10 cellular contexts compared by ENCODE assay signal in genomic region chr18:62329676-62330454, GRCh38. TPM values are rescaled to one million over a fixed set of nuclear protein-coding genes. Genes with fewer than 3 reads are reported as not detected.
DNase-seq lines count a peak whose midpoint lies in the region; ATAC-seq, FAIRE-seq and TF ChIP-seq lines count a peak whose summit lies in the region.
"Had no signal": no experiment of that assay in that cellular context is flagged by ENCODE, and none has a peak within 500 bp of the region (broad histone marks: within the 10 kb centered on the region; RNA-seq: fewer than 3 reads in every experiment).

No MANE protein-coding gene starts in this region.

- TF ChIP-seq POLR2A in H1 (IDR thresholded peaks at IDR 0.05; ENCODE audit: control extremely low read depth in 1 of 2, low read depth in 2 of 2, low read length in 2 of 2), result no peak

- POLR2A ChIA-PET in H1 (lab: Charles Lee; ENCODE audit: partially characterized antibody), result interaction anchor here (2.8 kb wide), 1 partner anchor 9 kb away, joined by 13 read pairs; no protein-coding TSS in a partner anchor

- peaks cover 6% of the 10 kb centered on the region; the same call in 1 of the 2 replicates for H3K79me1 ChIP-seq in H1 (ENCODE audit: low read depth, low read length)

- H3K4me1 ChIP-seq in H1 (replicated peaks in 1 of 4; ENCODE audit: control insufficient read depth in 3 of 4, insufficient read depth in 4 of 4, low read length in 3 of 4) (peaks cover 10 to 20% (median 15%) of the 10 kb centered on the region in 4 experiments), rectal smooth muscle tissue (ENCODE audit: control insufficient read depth, insufficient read depth, low read length) (peaks cover 7% of the 10 kb centered on the region), foreskin keratinocyte (peaks cover 5% of the 10 kb centered on the region)

- H2BK20ac ChIP-seq in H1 (ENCODE audit: low read length), result no peak overlapping the region

- no peak overlapping the region; the same call in 1 of the 2 replicates for H2AK5ac ChIP-seq in H1 (ENCODE audit: low read depth, low read length)

- no peak overlapping the region; a peak in 1 of 4 replicates for H3K4me2 ChIP-seq in H1 (ENCODE audit: insufficient read depth in 1 of 2, low read depth in 2 of 2, low read length in 2 of 2)

- no peak overlapping the region for H3K4me3 ChIP-seq in H1 (ENCODE audit: extremely low read depth in 1 of 4, insufficient read depth in 2 of 4, low read depth in 3 of 4, low read length in 4 of 4)
- H3K4me3 ChIP-seq in rectal smooth muscle tissue (ENCODE audit: low read length), result peak overlapping the region; percentile 19
- H3K4me3 ChIP-seq: spleen had no signal

- H3K79me2 ChIP-seq in H1 (ENCODE audit: control insufficient read depth in 1 of 2, insufficient read depth in 2 of 2, low read length in 2 of 2), result peaks cover 0 to 74% of the 10 kb centered on the region in 2 experiments; a peak in 2 of 4 replicates

- H3K18ac ChIP-seq in H1 (ENCODE audit: extremely low read depth, low read length), result peak overlapping the region; percentile 33; the same call in 1 of the 2 replicates

- FAIRE-seq in H1 (lab: Jason Lieb, UNC), result no peak

- no peak overlapping the region for H3K23ac ChIP-seq in H1 (ENCODE audit: insufficient read length)

- H3K27me3 ChIP-seq in H1 (replicated peaks in 1 of 4; ENCODE audit: control insufficient read depth in 3 of 4, extremely low read depth in 1 of 4, insufficient read depth in 3 of 4, low read length in 3 of 4) (peaks cover 0 to 20% (median 12%) of the 10 kb centered on the region in 4 experiments), rectal smooth muscle tissue (ENCODE audit: control insufficient read depth, insufficient read depth, low read length) (peaks cover 19% of the 10 kb centered on the region), foreskin keratinocyte (peaks cover 32% of the 10 kb centered on the region)

- 74% methylated on average over 16 of the region's 16 CpGs; no CpG with 5 or more reads in 1 of the 2 experiments for WGBS in H1 (ENCODE audit: extremely low coverage in 1 of 2, insufficient coverage in 1 of 2, insufficient read length in 1 of 2, insufficient replicate concordance in 2 of 2, low coverage in 1 of 2, low lambda C conversion rate in 2 of 2, missing lambda C conversion rate in 1 of 2), 2 experiments

- ATAC-seq in GM18907 (IDR thresholded peaks at IDR 0.05; ENCODE audit: unreplicated experiment) (peak; percentile 50), HG03571 (IDR thresholded peaks at IDR 0.05; ENCODE audit: unreplicated experiment) (no peak), foreskin keratinocyte (no peak)

- H3K4ac ChIP-seq in H1 (replicated peaks; ENCODE audit: insufficient read length, low read depth, low read length), result no peak overlapping the region

- H3K56ac ChIP-seq in H1 (replicated peaks; ENCODE audit: insufficient read length, low read depth, low read length), result no peak overlapping the region

- H3K27ac ChIP-seq in H1 (ENCODE audit: low read depth, low read length) (no peak overlapping the region), rectal smooth muscle tissue (ENCODE audit: low read depth, low read length) (no peak overlapping the region), foreskin keratinocyte (no peak overlapping the region)
- H3K27ac ChIP-seq: HL-60, spleen had no signal

- no peak for TF ChIP-seq EP300 in H1 (IDR thresholded peaks at IDR 0.05; ENCODE audit: borderline replicate concordance in 1 of 2, low read depth in 2 of 2, low read length in 2 of 2)

- peaks cover 12% of the 10 kb centered on the region for H3K23me2 ChIP-seq in H1 (ENCODE audit: low read depth, low read length)

- H3K36me3 ChIP-seq in H1 (ENCODE audit: control insufficient read depth in 2 of 4, insufficient read depth in 4 of 4, low read length in 3 of 4) (no peaks in the 10 kb centered on the region), rectal smooth muscle tissue (ENCODE audit: control insufficient read depth, insufficient read depth, low read length) (no peaks in the 10 kb centered on the region)
- H3K36me3 ChIP-seq: spleen had no signal

- no peaks in the 10 kb centered on the region for H3K9me3 ChIP-seq in H1 (ENCODE audit: insufficient read depth in 2 of 2, low read depth in 1 of 2, low read length in 1 of 2)
- H3K9me3 ChIP-seq: spleen had no signal

- TF ChIP-seq RAD21 in H1 (IDR thresholded peaks at IDR 0.05 in 1 of 2, conservative IDR thresholded peaks at IDR 0.05 in 1 of 2; ENCODE audit: low read depth in 2 of 2, low read length in 2 of 2), result no peak

- TF ChIP-seq CTCF in H1 (IDR thresholded peaks at IDR 0.05; ENCODE audit: control extremely low read depth in 1 of 3, insufficient read depth in 1 of 3, low read depth in 1 of 3, low read length in 3 of 3), result no peak
- TF ChIP-seq CTCF in foreskin keratinocyte (conservative IDR thresholded peaks at IDR 0.05), result no peak

- no peak overlapping the region for H3K9ac ChIP-seq in H1 (replicated peaks in 1 of 4; ENCODE audit: extremely low read depth in 1 of 4, low read depth in 3 of 4, low read length in 3 of 4)
- no peak overlapping the region for H3K9ac ChIP-seq in rectal smooth muscle tissue (ENCODE audit: low read length)

- H2BK120ac ChIP-seq in H1 (replicated peaks; ENCODE audit: low read depth, low read length), result no peak overlapping the region

- no peak overlapping the region; the same call in 1 of the 2 replicates for H4K8ac ChIP-seq in H1 (ENCODE audit: extremely low read depth, insufficient read depth, low read length)

- H4K5ac ChIP-seq in H1 (ENCODE audit: insufficient read length, low read depth, low read length), result no peak overlapping the region

- no peak overlapping the region for H3K14ac ChIP-seq in H1 (ENCODE audit: insufficient read length)

- no peak overlapping the region for H2BK5ac ChIP-seq in H1 (ENCODE audit: low read depth, low read length)

- H2AFZ ChIP-seq in H1 (ENCODE audit: low read length), result no peak overlapping the region

- H2BK12ac ChIP-seq in H1 (ENCODE audit: low read depth, low read length), result peak overlapping the region; percentile 30; the same call in 1 of the 2 replicates

- H2BK15ac ChIP-seq in H1 (ENCODE audit: low read length), result peak overlapping the region; percentile 62

- DNase-seq in RKO (ENCODE audit: low spot score) (peak; percentile 18), H1 (ENCODE audit: low read depth in 1 of 2, low spot score in 2 of 2) (peak in 1 of 2 experiments; percentile 46), amniotic stem cell (lab: John Stamatoyannopoulos, UW) (no peak), foreskin keratinocyte (no peak), OCI-M2 (lab: John Stamatoyannopoulos, UW; ENCODE audit: unreplicated experiment) (no peak)

- H4K20me1 ChIP-seq in H1 (replicated peaks in 1 of 2; ENCODE audit: control insufficient read depth in 1 of 2, insufficient read depth in 2 of 2, low read length in 2 of 2), result peaks cover 0 to 1% of the 10 kb centered on the region in 2 experiments

- CTCF ChIA-PET in H1 (lab: Charles Lee; ENCODE audit: partially characterized antibody), result interaction anchor here (0.9 to 2.8 kb wide), 4 partner anchors 19 to 70 kb away, joined by 3 to 7 read pairs (median 3); no protein-coding TSS in a partner anchor

- H4K91ac ChIP-seq in H1 (replicated peaks; ENCODE audit: insufficient read length, low read length), result no peak overlapping the region

TF ChIP-seq in H1, 55 proteins besides CTCF, POLR2A, EP300 and RAD21 (continues in another document):
- TF ChIP-seq SUZ12 (IDR thresholded peaks at IDR 0.05; ENCODE audit: low read length) (no peak), TAF7 (optimal IDR thresholded peaks at IDR 0.05; ENCODE audit: borderline replicate concordance, low read depth, low read length) (no peak), HDAC6 (IDR thresholded peaks at IDR 0.05; ENCODE audit: low read depth, low read length) (no peak), GABPA (IDR thresholded peaks at IDR 0.05; ENCODE audit: borderline replicate concordance, insufficient read depth, low read length) (no peak), ATF2 (IDR thresholded peaks at IDR 0.05; ENCODE audit: low read length) (no peak), USF2 (IDR thresholded peaks at IDR 0.05; ENCODE audit: low read length) (no peak), HDAC2 (IDR thresholded peaks at IDR 0.05; ENCODE audit: borderline replicate concordance in 1 of 2, low read depth in 2 of 2, low read length in 2 of 2) (no peak)

RNA-seq across cellular contexts. Expression of gene TNFRSF11A, which starts 4.8 kb away (rescaled TPM):
- total RNA-seq in H1 (2021; fragmentation: NEBNext Ultra II Directional; extraction: Animal tissue kit (Norgen Biotek cat#: 25700)), result 10.6 and 11.1 TPM in 2 replicates
- 8.1 and 8.7 TPM in 2 replicates for polyA plus RNA-seq in H1 (2011; rRNA removed)
- 7.4 TPM for polyA plus RNA-seq in H1 (2011; cell fraction: cytosol; rRNA removed)
- 16.5 TPM for polyA plus RNA-seq in H1 (2011; cell fraction: nucleus; rRNA removed)
- 6.6 to 12.8 TPM (median 10.3 TPM) in 4 replicates for polyA plus RNA-seq in H1 (2012, experiment 1 of 2)
- 3.3 TPM for polyA plus RNA-seq in H1 (2012, experiment 2 of 2)
- polyA plus RNA-seq in H1 (2013, experiment 1 of 2), result 5.3 TPM
- 5.4 TPM for polyA plus RNA-seq in H1 (2013, experiment 2 of 2)
- polyA minus RNA-seq in H1 (2011; rRNA and poly(A)+ RNA removed), result 10.9 and 14.6 TPM in 2 replicates
- 6.7 TPM for polyA minus RNA-seq in H1 (2011; cell fraction: cytosol; rRNA and poly(A)+ RNA removed)
- polyA minus RNA-seq in H1 (2011; cell fraction: nucleus; rRNA and poly(A)+ RNA removed), result 20.2 TPM
- total RNA-seq in foreskin keratinocyte, result 0.63 and 1.1 TPM in 2 replicates
- polyA plus RNA-seq in foreskin keratinocyte, result 0.39 and 0.58 TPM in 2 replicates
